ENCODE assay signal across 8 cellular contexts in the genomic region with DNA sequence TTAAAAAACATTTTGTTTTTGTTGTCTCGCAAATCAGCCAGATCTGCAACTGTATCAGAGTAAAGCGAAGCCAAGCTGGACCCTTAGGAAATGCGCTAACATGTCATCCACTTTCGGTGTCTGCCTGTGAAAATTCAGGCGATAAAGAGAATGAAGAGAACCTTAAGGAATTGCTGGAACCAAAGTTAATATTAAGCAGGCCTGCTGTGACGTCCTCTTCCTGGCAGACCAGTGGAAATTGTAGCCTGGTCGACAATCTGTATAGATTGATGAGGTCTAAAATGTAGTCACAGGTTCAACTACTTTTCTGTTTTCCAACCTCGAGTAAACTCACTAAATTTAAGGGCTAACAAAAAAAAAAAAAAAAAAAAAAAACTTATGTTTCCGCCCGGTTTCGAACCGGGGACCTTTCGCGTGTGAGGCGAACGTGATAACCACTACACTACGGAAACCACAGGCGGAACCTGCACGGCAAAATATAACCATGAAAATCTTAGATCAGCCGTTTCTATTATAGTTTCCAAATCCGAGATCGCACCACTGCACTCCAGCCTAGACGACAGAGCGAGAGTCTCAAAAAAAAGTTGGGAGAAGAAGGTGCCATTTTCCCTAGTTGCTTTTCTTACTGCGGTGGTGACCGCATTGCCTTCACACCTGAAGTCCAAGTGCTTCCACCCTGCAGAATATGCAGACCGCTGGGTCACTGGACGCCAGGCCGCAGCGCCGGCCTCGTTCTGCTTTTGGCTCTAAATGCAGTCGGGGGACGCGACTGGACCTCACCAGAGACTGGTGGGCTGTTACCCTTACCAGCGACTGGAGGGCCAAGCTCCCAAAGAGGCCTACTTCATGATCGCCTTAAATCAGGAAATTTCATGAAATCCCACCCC.
DNase-seq lines count a peak whose midpoint lies in the region; TF ChIP-seq lines count a peak whose summit lies in the region.
"Not testable (repeated sequence)": the region's sequence is repeated elsewhere in the genome, so short reads cannot be mapped to it uniquely, and the experiment has no call there.

No MANE protein-coding gene starts in this region.

- peak overlapping the region; percentile 22 to 76 (median 63) for H3K4me3 Mint-ChIP-seq in brain

- WGBS in mesodermal cell (ENCODE audit: insufficient coverage in 2 of 2), 2 experiments: no CpG with 5 or more reads among the region's 37 CpGs

- H3K4me3 ChIP-seq in AG04450 (ENCODE audit: low read depth, low read length) (peak overlapping the region; percentile 51), NT2/D1 (ENCODE audit: insufficient read length, low read depth) (peak overlapping the region; percentile 21), mesodermal cell (ENCODE audit: extremely low read depth, insufficient read depth, low read length, poor library complexity, severe bottlenecking) (peak overlapping the region; percentile 30)

- not testable (repeated sequence) for H3K36me3 ChIP-seq in NT2/D1 (ENCODE audit: insufficient read depth, insufficient read length, low read length); mesodermal cell (ENCODE audit: control insufficient read depth, insufficient read depth, low read length)

- DNase-seq in AG04450 (ENCODE audit: low read depth, low spot score) (peak; percentile 23), HK-2 (ENCODE audit: unreplicated experiment) (peak; percentile 56), NT2/D1 (ENCODE audit: low read depth, low spot score) (peak; percentile 49), globus pallidus (ENCODE audit: low spot score) (peak; percentile 20)
- peak; percentile 40 for DNase-seq in activated CD4-positive, CD25-positive, alpha-beta regulatory T cell treated with anti-CD3 and anti-CD28 coated beads, Interleukin-2, amount 50 U/mL, for 72 hours
- DNase-seq in stimulated activated CD4-positive, alpha-beta T cell treated with anti-CD3 and anti-CD28 coated beads, Interleukin-1b, Interleukin-23, amount 100 ng/mL, for 48 hours: peak; percentile 55

- H3K36me3 Mint-ChIP-seq in brain: not testable (repeated sequence)

- not testable (repeated sequence) for H3K4me1 Mint-ChIP-seq in brain

- not testable (repeated sequence) for H3K9me3 ChIP-seq in AG04450 (ENCODE audit: control insufficient read depth, insufficient read depth, low read length); NT2/D1 (ENCODE audit: insufficient read depth, low read length); mesodermal cell (ENCODE audit: control insufficient read depth, low read length)

- not testable (repeated sequence) for H3K27me3 Mint-ChIP-seq in brain

- not testable (repeated sequence) for TF ChIP-seq CTCF in AG04450 (IDR thresholded peaks at IDR 0.05; ENCODE audit: low read depth, low read length)
- peak in 1 of 2 experiments; percentile 8 for TF ChIP-seq CTCF in brain (conservative IDR thresholded peaks at IDR 0.05)

- peak overlapping the region in 1 of 5 experiments; percentile 71 for H3K27ac Mint-ChIP-seq in brain

- CTCF ChIA-PET in AG04450 (lab: Charles Lee): not testable (repeated sequence)

- POLR2A ChIA-PET in AG04450 (lab: Yijun Ruan, JAX): not testable (repeated sequence)

- not testable (repeated sequence) for H3K9ac ChIP-seq in NT2/D1 (ENCODE audit: insufficient read length, low read depth)

- not testable (repeated sequence) for H3K27ac ChIP-seq in AG04450 (ENCODE audit: low read depth, low read length); mesodermal cell (ENCODE audit: low read depth, low read length, severe bottlenecking)

- not testable (repeated sequence) for H3K4me1 ChIP-seq in NT2/D1 (ENCODE audit: insufficient read depth, insufficient read length); mesodermal cell (ENCODE audit: control insufficient read depth, insufficient read depth, low read length, poor library complexity, severe bottlenecking)

- not testable (repeated sequence) for H3K27me3 ChIP-seq in AG04450 (ENCODE audit: control insufficient read depth, insufficient read depth, low read length); NT2/D1 (ENCODE audit: insufficient read depth, insufficient read length)

- not testable (repeated sequence) for H3K9me3 Mint-ChIP-seq in brain
